Comparison of ENCODE assay signal across 22 cellular contexts in genomic region chr5:149349382-149349781, GRCh38. TPM values are rescaled to one million over a fixed set of nuclear protein-coding genes. Genes with fewer than 3 reads are reported as not detected.
DNase-seq lines count a peak whose midpoint lies in the region; ATAC-seq and TF ChIP-seq lines count a peak whose summit lies in the region.
"Had no signal": no experiment of that assay in that cellular context is flagged by ENCODE, and none has a peak within 500 bp of the region (broad histone marks: within the 10 kb centered on the region; RNA-seq: fewer than 3 reads in every experiment).

No MANE protein-coding gene starts in this region.

- H3K9me3 ChIP-seq in CD4-positive, alpha-beta T cell (ENCODE audit: control insufficient read depth, low read length) = no peaks in the 10 kb centered on the region
- H3K9me3 ChIP-seq: heart left ventricle, prostate gland had no signal

- H3K4me1 Mint-ChIP-seq in activated T-cell treated with anti-CD3 and anti-CD28 coated beads, Interleukin-2, amount 50 U/mL, for 24 hours (ENCODE audit: low read depth) = peaks cover 78% of the 10 kb centered on the region
- peaks cover 82% of the 10 kb centered on the region for H3K4me1 Mint-ChIP-seq in CD4-positive, alpha-beta T cell (ENCODE audit: low read depth)
- H3K4me1 Mint-ChIP-seq in T-cell = peaks cover 79 to 90% (median 89%) of the 10 kb centered on the region in 3 donors
- peaks cover 39 to 59% of the 10 kb centered on the region in 2 donors for H3K4me1 Mint-ChIP-seq in effector memory CD8-positive, alpha-beta T cell (ENCODE audit: low read depth in 2 of 2)

- no peaks in the 10 kb centered on the region for H3K27me3 Mint-ChIP-seq in activated T-cell treated with anti-CD3 and anti-CD28 coated beads, Interleukin-2, amount 50 U/mL, for 24 hours
- no peaks in the 10 kb centered on the region for H3K27me3 Mint-ChIP-seq in CD4-positive, alpha-beta T cell
- no peaks in the 10 kb centered on the region for H3K27me3 Mint-ChIP-seq in T-cell
- H3K27me3 Mint-ChIP-seq in effector memory CD8-positive, alpha-beta T cell = no peaks in the 10 kb centered on the region

- peak overlapping the region; percentile 33 for H3K4me3 Mint-ChIP-seq in activated T-cell treated with anti-CD3 and anti-CD28 coated beads, Interleukin-2, amount 50 U/mL, for 24 hours
- H3K4me3 Mint-ChIP-seq in CD4-positive, alpha-beta T cell = peak overlapping the region; percentile 20
- peak overlapping the region; percentile 95 to 96 (median 95) for H3K4me3 Mint-ChIP-seq in T-cell
- peak overlapping the region; percentile 61 to 91 for H3K4me3 Mint-ChIP-seq in effector memory CD8-positive, alpha-beta T cell

- DNase-seq in activated T-cell treated with anti-CD3 and anti-CD28 coated beads, Interleukin-2, amount 50 U/mL, for 24 hours = no peak
- DNase-seq in activated T-cell treated with anti-CD3 and anti-CD28 coated beads for 4 hours (no peak), T-cell (no peak), EL (no peak)
- no peak for DNase-seq in CD4-positive, alpha-beta T cell
- DNase-seq in effector memory CD8-positive, alpha-beta T cell = no peak
- DNase-seq: ACHN; activated naive CD4-positive, alpha-beta T cell; Calu3; erythroblast; heart left ventricle; KBM-7; mammary epithelial cell; NCI-H146; NCI-H446 treated with DMSO at 0.1 percent for 48 hours had no signal

- no peak for TF ChIP-seq CTCF in CD4-positive, alpha-beta T cell (IDR thresholded peaks at IDR 0.05)

- peaks cover 94% of the 10 kb centered on the region for H3K36me3 Mint-ChIP-seq in activated T-cell treated with anti-CD3 and anti-CD28 coated beads, Interleukin-2, amount 50 U/mL, for 24 hours (ENCODE audit: low read depth)
- peaks cover 83% of the 10 kb centered on the region for H3K36me3 Mint-ChIP-seq in CD4-positive, alpha-beta T cell (ENCODE audit: low read depth)
- peaks cover 64% of the 10 kb centered on the region for H3K36me3 Mint-ChIP-seq in T-cell
- peaks cover 65% of the 10 kb centered on the region for H3K36me3 Mint-ChIP-seq in effector memory CD8-positive, alpha-beta T cell (ENCODE audit: insufficient read depth)

- CTCF ChIA-PET in CD4-positive, alpha-beta T cell (lab: Charles Lee) = interaction anchor here (0.6 to 4.3 kb wide), 2 partner anchors 18 to 127 kb away, joined by 3 to 16 read pairs; no protein-coding TSS in a partner anchor
- CTCF ChIA-PET in T-cell (lab: Charles Lee) = interaction anchor here (1.1 to 2.1 kb wide), 3 partner anchors 8 to 19 kb away, joined by 3 to 7 read pairs (median 5); partner anchors contain the start of gene PCYOX1L (in 1 of the 2)

- POLR2A ChIA-PET in CD4-positive, alpha-beta T cell (lab: Charles Lee) = interaction anchor here (0.8 to 7.3 kb wide), 3 partner anchors 9 to 202 kb away, joined by 5 to 194 read pairs (median 5); partner anchors contain the start of genes CSNK1A1 and PCYOX1L
- POLR2A ChIA-PET in T-cell (lab: Charles Lee) = no interaction called here

- peak overlapping the region; percentile 66 for H3K27ac ChIP-seq in CD4-positive, alpha-beta T cell (ENCODE audit: low read depth, low read length)
- H3K27ac ChIP-seq: prostate gland had no signal

- no peaks in the 10 kb centered on the region for H3K9me3 Mint-ChIP-seq in activated T-cell treated with anti-CD3 and anti-CD28 coated beads, Interleukin-2, amount 50 U/mL, for 24 hours
- H3K9me3 Mint-ChIP-seq in CD4-positive, alpha-beta T cell = no peaks in the 10 kb centered on the region
- H3K9me3 Mint-ChIP-seq in T-cell = no peaks in the 10 kb centered on the region
- H3K9me3 Mint-ChIP-seq in effector memory CD8-positive, alpha-beta T cell = peaks cover 2 to 7% of the 10 kb centered on the region in 2 donors

- H3K27ac Mint-ChIP-seq in activated T-cell treated with anti-CD3 and anti-CD28 coated beads, Interleukin-2, amount 50 U/mL, for 24 hours = peak overlapping the region; percentile 95
- H3K27ac Mint-ChIP-seq in CD4-positive, alpha-beta T cell = peak overlapping the region; percentile 85
- peak overlapping the region; percentile 95 to 97 for H3K27ac Mint-ChIP-seq in T-cell
- H3K27ac Mint-ChIP-seq in effector memory CD8-positive, alpha-beta T cell = peak overlapping the region in 1 of 2 donors; percentile 69

- H3K27me3 ChIP-seq in CD4-positive, alpha-beta T cell (ENCODE audit: control insufficient read depth, insufficient read depth, low read length) = no peaks in the 10 kb centered on the region
- H3K27me3 ChIP-seq: heart left ventricle had no signal

- intact Hi-C loops in CD4-positive, alpha-beta T cell (cut with DNase I, micrococcal nuclease) = loop anchor here in 1 of 2 experiments (10.0 kb wide), 2 partner anchors 965 to 1005 kb away; partner anchors contain the start of genes FBXO38 and TCOF1

- ATAC-seq in CD4-positive, alpha-beta T cell (ENCODE audit: poor library complexity) = no peak
- ATAC-seq in T-cell (replicated peaks in 1 of 4) (no peak), HG03196 (IDR thresholded peaks at IDR 0.05; ENCODE audit: unreplicated experiment) (no peak), SK-N-SH treated with all-trans-retinoic acid at 6 μM for 48 hours (no peak)
- no peak for ATAC-seq in effector memory CD8-positive, alpha-beta T cell (replicated peaks)
- ATAC-seq: activated CD4-positive, CD25-positive, alpha-beta regulatory T cell treated with anti-CD3 and anti-CD28 coated beads, Interleukin-2, amount 50 U/mL, for 24 hours; heart left ventricle had no signal

TF ChIP-seq in SK-N-SH treated with all-trans-retinoic acid at 6 μM for 48 hours, 23 proteins besides CTCF, POLR2A, EP300 and RAD21:
- no peak for TF ChIP-seq PPARA (CRISPR knock-in tag; IDR thresholded peaks at IDR 0.05; ENCODE audit: borderline replicate concordance)
- TF ChIP-seq ESRRG (CRISPR knock-in tag; IDR thresholded peaks at IDR 0.05) = no peak
- TF ChIP-seq CSRNP3 (CRISPR knock-in tag; IDR thresholded peaks at IDR 0.05) = no peak
- TF ChIP-seq GLIS3 (CRISPR knock-in tag; IDR thresholded peaks at IDR 0.05) = no peak

RNA-seq across cellular contexts. Expression of gene GRPEL2, which starts 4.1 kb away (rescaled TPM):
- total RNA-seq in CD4-positive, alpha-beta T cell = 10 to 100 TPM; 20.8 to 22.5 TPM
- 10 to 100 TPM; 14.2 to 38.7 (median 31.5) TPM for total RNA-seq in T-cell

RNA-seq across cellular contexts. Expression of gene PCYOX1L, which starts 8.5 kb away (rescaled TPM):
- total RNA-seq in CD4-positive, alpha-beta T cell = 10 to 100 TPM; 22.9 to 24.8 TPM
- total RNA-seq in T-cell = 10 to 100 TPM; 26.9 to 40.2 (median 35.0) TPM

RNA-seq across cellular contexts. Expression of gene IL17B, which starts 29.7 kb away (rescaled TPM):
- total RNA-seq in CD4-positive, alpha-beta T cell = not detected
- not detected for total RNA-seq in T-cell
- total RNA-seq: Calu3, Daoy, fibroblast of villous mesenchyme, OCI-LY7 had no signal

Comparison
In these comparisons a context has a peak if more than half of its experiments do, and no peak if none do; other contexts are left out.
1. H3K4me3 Mint-ChIP-seq: peak in every context shown above with its lines; median percentile 95 in T-cell; 76 in effector memory CD8-positive, alpha-beta T cell; 33 in activated T-cell treated with anti-CD3 and anti-CD28 coated beads, Interleukin-2, amount 50 U/mL, for 24 hours; 20 in CD4-positive, alpha-beta T cell.